Comparison of ENCODE assay signal across 26 cellular contexts in genomic region chr7:106201176-106201575, GRCh38.
"Had no signal": no experiment of that assay in that cellular context is flagged by ENCODE, and none has a peak within 500 bp of the region (broad histone marks: within the 10 kb centered on the region; RNA-seq: fewer than 3 reads in every experiment).

No MANE protein-coding gene starts in this region.

- H3K4me2 ChIP-seq: neural progenitor cell had no signal

- H3K27ac Mint-ChIP-seq: activated CD4-positive, alpha-beta memory T cell treated with anti-CD3 and anti-CD28 coated beads for 36 hours; activated CD4-positive, alpha-beta T cell treated with anti-CD3 and anti-CD28 coated beads, Interleukin-2, amount 10 ng/mL, durations not matched to agents 24 days and 14 days; activated naive CD8-positive, alpha-beta T cell treated with anti-CD3 and anti-CD28 coated beads, Interleukin-2, amount 50 U/mL, for 24 hours; activated T-cell treated with anti-CD3 and anti-CD28 coated beads, Interleukin-2, amount 50 U/mL, for 24 hours; dendritic cell treated with granulocyte-macrophage colony-stimulating factor and Interleukin-4, amounts not matched to agents 40 ng/mL and 50 ng/mL, for 4 days; memory B cell; natural killer cell; neural progenitor cell; stimulated activated effector memory CD8-positive, alpha-beta T cell treated with anti-CD3 and anti-CD28 coated beads, Interleukin-12 subunit alpha, Interleukin-12 subunit beta, amount 100 ng/mL, for 72 hours; stimulated activated naive CD8-positive, alpha-beta T cell treated with anti-CD3 and anti-CD28 coated beads, Interleukin-15, Interleukin-2, amounts not matched to agents 100 ng/mL and 50 ng/mL, for 24 hours; T-helper 17 cell had no signal

- H3K9me3 Mint-ChIP-seq: activated CD4-positive, alpha-beta memory T cell treated with anti-CD3 and anti-CD28 coated beads for 36 hours; activated CD4-positive, alpha-beta T cell treated with anti-CD3 and anti-CD28 coated beads, Interleukin-2, amount 10 ng/mL, durations not matched to agents 24 days and 14 days; activated naive CD8-positive, alpha-beta T cell treated with anti-CD3 and anti-CD28 coated beads, Interleukin-2, amount 50 U/mL, for 24 hours; activated T-cell treated with anti-CD3 and anti-CD28 coated beads, Interleukin-2, amount 50 U/mL, for 24 hours; dendritic cell treated with granulocyte-macrophage colony-stimulating factor and Interleukin-4, amounts not matched to agents 40 ng/mL and 50 ng/mL, for 4 days; memory B cell; natural killer cell; neural progenitor cell; stimulated activated effector memory CD8-positive, alpha-beta T cell treated with anti-CD3 and anti-CD28 coated beads, Interleukin-12 subunit alpha, Interleukin-12 subunit beta, amount 100 ng/mL, for 72 hours; stimulated activated naive CD8-positive, alpha-beta T cell treated with anti-CD3 and anti-CD28 coated beads, Interleukin-15, Interleukin-2, amounts not matched to agents 100 ng/mL and 50 ng/mL, for 24 hours had no signal

- FAIRE-seq: keratinocyte, urothelium cell line had no signal

- H3K9ac ChIP-seq: neural progenitor cell had no signal

- H3K4me3 ChIP-seq: breast epithelium, esophagus muscularis mucosa, gastrocnemius medialis, neural progenitor cell, thoracic aorta had no signal

- DNase-seq: activated CD4-positive, alpha-beta memory T cell treated with anti-CD3 and anti-CD28 coated beads for 36 hours; activated CD4-positive, alpha-beta T cell treated with anti-CD3 and anti-CD28 coated beads, Interleukin-2, amount 10 ng/mL, durations not matched to agents 24 days and 14 days; activated CD4-positive, CD25-positive, alpha-beta regulatory T cell treated with anti-CD3 and anti-CD28 coated beads, Interleukin-2, amount 50 U/mL, for 72 hours; activated CD8-positive, alpha-beta memory T cell treated with anti-CD3 and anti-CD28 coated beads, Interleukin-2, amount 50 U/mL, for 48 hours; activated gamma-delta T cell; activated naive CD4-positive, alpha-beta T cell treated with anti-CD3 and anti-CD28 coated beads, Interleukin-2, amount 50 U/mL, for 16 hours; activated naive CD8-positive, alpha-beta T cell treated with anti-CD3 and anti-CD28 coated beads, Interleukin-2, amount 50 U/mL, for 24 hours; activated T-cell treated with anti-CD3 and anti-CD28 coated beads, Interleukin-2, amount 50 U/mL, for 24 hours; central memory CD4-positive, alpha-beta T cell; gastrocnemius medialis; hippocampal formation; left colon; natural killer cell; right cardiac atrium; stimulated activated CD4-positive, alpha-beta T cell treated with anti-CD3 and anti-CD28 coated beads, Interleukin-4, amount 100 ng/mL, for 24 hours; T-helper 17 cell had no signal

- H3K4me1 Mint-ChIP-seq: memory B cell; natural killer cell; neural progenitor cell; stimulated activated effector memory CD8-positive, alpha-beta T cell treated with anti-CD3 and anti-CD28 coated beads, Interleukin-12 subunit alpha, Interleukin-12 subunit beta, amount 100 ng/mL, for 72 hours had no signal

- H3K9me3 ChIP-seq: breast epithelium, esophagus muscularis mucosa, gastrocnemius medialis, thoracic aorta had no signal

- H3K4me1 ChIP-seq: breast epithelium, neural progenitor cell had no signal

- H3K27me3 ChIP-seq: breast epithelium, esophagus muscularis mucosa, gastrocnemius medialis, neural progenitor cell had no signal

- H3K36me3 Mint-ChIP-seq: activated CD4-positive, alpha-beta memory T cell treated with anti-CD3 and anti-CD28 coated beads for 36 hours; memory B cell; natural killer cell; neural progenitor cell; stimulated activated effector memory CD8-positive, alpha-beta T cell treated with anti-CD3 and anti-CD28 coated beads, Interleukin-12 subunit alpha, Interleukin-12 subunit beta, amount 100 ng/mL, for 72 hours had no signal

- H2AFZ ChIP-seq: neural progenitor cell had no signal

- ATAC-seq: activated naive CD8-positive, alpha-beta T cell treated with anti-CD3 and anti-CD28 coated beads, Interleukin-2, amount 50 U/mL, for 24 hours; gastrocnemius medialis; left colon; natural killer cell; right cardiac atrium; stimulated activated effector memory CD8-positive, alpha-beta T cell treated with anti-CD3 and anti-CD28 coated beads, Interleukin-12 subunit alpha, Interleukin-12 subunit beta, amount 100 ng/mL, for 72 hours; T-helper 17 cell had no signal

- H3K36me3 ChIP-seq: breast epithelium, esophagus muscularis mucosa, gastrocnemius medialis, neural progenitor cell, thoracic aorta had no signal

- H3K27ac ChIP-seq: breast epithelium, esophagus muscularis mucosa, gastrocnemius medialis, neural progenitor cell, thoracic aorta had no signal

- H3K4me3 Mint-ChIP-seq: activated CD4-positive, alpha-beta memory T cell treated with anti-CD3 and anti-CD28 coated beads for 36 hours; activated CD4-positive, alpha-beta T cell treated with anti-CD3 and anti-CD28 coated beads, Interleukin-2, amount 10 ng/mL, durations not matched to agents 24 days and 14 days; activated naive CD8-positive, alpha-beta T cell treated with anti-CD3 and anti-CD28 coated beads, Interleukin-2, amount 50 U/mL, for 24 hours; activated T-cell treated with anti-CD3 and anti-CD28 coated beads, Interleukin-2, amount 50 U/mL, for 24 hours; dendritic cell treated with granulocyte-macrophage colony-stimulating factor and Interleukin-4, amounts not matched to agents 40 ng/mL and 50 ng/mL, for 4 days; memory B cell; natural killer cell; neural progenitor cell; stimulated activated effector memory CD8-positive, alpha-beta T cell treated with anti-CD3 and anti-CD28 coated beads, Interleukin-12 subunit alpha, Interleukin-12 subunit beta, amount 100 ng/mL, for 72 hours; stimulated activated naive CD8-positive, alpha-beta T cell treated with anti-CD3 and anti-CD28 coated beads, Interleukin-15, Interleukin-2, amounts not matched to agents 100 ng/mL and 50 ng/mL, for 24 hours; T-helper 17 cell had no signal
